ENCODE assay signal across 10 cellular contexts in the genomic region with DNA sequence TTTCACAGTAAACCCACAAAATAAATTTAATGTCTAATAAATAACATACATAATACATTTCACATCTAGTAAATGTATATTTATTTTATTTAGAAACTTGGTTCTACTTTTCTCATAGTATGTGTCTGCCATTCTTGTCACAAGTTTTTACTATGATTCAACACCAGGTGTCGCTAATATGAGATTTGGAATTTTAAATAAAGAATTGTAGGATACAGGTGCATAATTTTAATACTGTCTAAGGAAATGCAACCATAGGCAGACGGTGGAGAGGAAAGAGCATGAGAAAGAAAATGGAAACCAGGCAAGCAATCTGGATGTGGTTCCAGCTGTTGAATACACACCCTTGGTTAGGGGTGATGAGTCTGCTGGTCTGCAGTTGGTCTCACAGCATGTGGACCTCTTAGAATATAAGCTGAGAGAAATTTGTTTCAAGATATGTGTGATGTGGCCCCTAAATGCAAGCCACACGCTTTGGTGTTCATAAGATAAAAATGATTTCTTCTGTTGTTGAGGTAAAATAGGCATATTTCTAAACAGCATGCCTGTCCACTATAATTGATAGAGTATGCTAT.
DNase-seq lines count a peak whose midpoint lies in the region; ATAC-seq, FAIRE-seq and TF ChIP-seq lines count a peak whose summit lies in the region.
"Had no signal": no experiment of that assay in that cellular context is flagged by ENCODE, and none has a peak within 500 bp of the region (broad histone marks: within the 10 kb centered on the region; RNA-seq: fewer than 3 reads in every experiment).

No MANE protein-coding gene starts in this region.

- peak; percentile 4 for DNase-seq in NCI-H82 (lab: John Stamatoyannopoulos, UW)
- DNase-seq in NCI-H82 treated with DMSO at 0.1 percent for 48 hours (lab: John Stamatoyannopoulos, UW; ENCODE audit: unreplicated experiment): no peak
- DNase-seq in RCC 7860 (ENCODE audit: low spot score): no peak
- DNase-seq in fibroblast of peridontal ligament (ENCODE audit: extremely low read depth): peak; percentile 45
- no peak for DNase-seq in smooth muscle cell (lab: John Stamatoyannopoulos, UW; ENCODE audit: unreplicated experiment)
- DNase-seq in effector memory CD8-positive, alpha-beta T cell: no peak
- DNase-seq in stimulated activated CD4-positive, alpha-beta T cell treated with anti-CD3 and anti-CD28 coated beads, Interleukin-15, amount 100 ng/mL, for 24 hours: no peak
- DNase-seq: anterior cingulate cortex had no signal

- H3K27me3 Mint-ChIP-seq in effector memory CD8-positive, alpha-beta T cell: no peaks in the 10 kb centered on the region

- no peak overlapping the region for H3K27ac ChIP-seq in smooth muscle cell (ENCODE audit: low read depth)
- H3K27ac ChIP-seq: BLaER1 treated with 17β-estradiol and CSF1 and Interleukin-3, amounts not matched to agents 10 nM and 100 nM had no signal

- H3F3A ChIP-seq in smooth muscle cell (ENCODE audit: low read depth): no peaks in the 10 kb centered on the region

- peak; percentile 80 for FAIRE-seq in RCC 7860 (lab: Jason Lieb, UNC)

- no peaks in the 10 kb centered on the region for H3K4me1 Mint-ChIP-seq in effector memory CD8-positive, alpha-beta T cell (ENCODE audit: low read depth in 2 of 2)

- H3K4me3 ChIP-seq in smooth muscle cell: no peak overlapping the region
- H3K4me3 ChIP-seq: BLaER1 treated with 17β-estradiol and CSF1 and Interleukin-3, amounts not matched to agents 10 nM and 100 nM had no signal

- TF ChIP-seq CTCF in smooth muscle cell (IDR thresholded peaks at IDR 0.05; ENCODE audit: borderline replicate concordance, insufficient read depth, poor library complexity, severe bottlenecking): peak; percentile 49

- H3K4me2 ChIP-seq in smooth muscle cell: no peak overlapping the region
- H3K4me2 ChIP-seq: BLaER1 treated with 17β-estradiol and CSF1 and Interleukin-3, amounts not matched to agents 10 nM and 100 nM had no signal

- H3K9me3 Mint-ChIP-seq in effector memory CD8-positive, alpha-beta T cell: peaks cover 0 to 1% of the 10 kb centered on the region in 2 donors

- peaks cover 1% of the 10 kb centered on the region for H3K36me3 ChIP-seq in smooth muscle cell (ENCODE audit: low read depth)
- H3K36me3 ChIP-seq: BLaER1 treated with 17β-estradiol and CSF1 and Interleukin-3, amounts not matched to agents 10 nM and 100 nM had no signal

- no peak for ATAC-seq in effector memory CD8-positive, alpha-beta T cell (replicated peaks)
- ATAC-seq in HG03025 (IDR thresholded peaks at IDR 0.05; ENCODE audit: low FRiP score, unreplicated experiment): no peak

- H3K27ac Mint-ChIP-seq in effector memory CD8-positive, alpha-beta T cell: no peak overlapping the region

- H3K27me3 ChIP-seq in smooth muscle cell (ENCODE audit: low read depth): no peaks in the 10 kb centered on the region
- H3K27me3 ChIP-seq: BLaER1 treated with 17β-estradiol and CSF1 and Interleukin-3, amounts not matched to agents 10 nM and 100 nM had no signal

- no peaks in the 10 kb centered on the region for H3K4me1 ChIP-seq in smooth muscle cell (ENCODE audit: low read depth)
- H3K4me1 ChIP-seq: BLaER1 treated with 17β-estradiol and CSF1 and Interleukin-3, amounts not matched to agents 10 nM and 100 nM had no signal

- WGBS in smooth muscle cell (ENCODE audit: low lambda C conversion rate): 41% methylated on average over 3 of the region's 3 CpGs

- H3K9me3 ChIP-seq in smooth muscle cell (replicated peaks; ENCODE audit: low read depth): no peaks in the 10 kb centered on the region

- no peaks in the 10 kb centered on the region for H3K36me3 Mint-ChIP-seq in effector memory CD8-positive, alpha-beta T cell (ENCODE audit: insufficient read depth)

- no peaks in the 10 kb centered on the region for H4K20me1 ChIP-seq in smooth muscle cell (ENCODE audit: low read depth)
- H4K20me1 ChIP-seq: BLaER1 treated with 17β-estradiol and CSF1 and Interleukin-3, amounts not matched to agents 10 nM and 100 nM had no signal

- no peak overlapping the region for H2AFZ ChIP-seq in smooth muscle cell (ENCODE audit: low read depth)

- H3K79me2 ChIP-seq in smooth muscle cell (ENCODE audit: low read depth): no peaks in the 10 kb centered on the region

- H3K9ac ChIP-seq in smooth muscle cell (ENCODE audit: low read depth): no peak overlapping the region
- H3K9ac ChIP-seq: BLaER1 treated with 17β-estradiol and CSF1 and Interleukin-3, amounts not matched to agents 10 nM and 100 nM had no signal

- H3K4me3 Mint-ChIP-seq in effector memory CD8-positive, alpha-beta T cell: no peak overlapping the region

Comparison
In these comparisons a context has a peak if more than half of its experiments do, and no peak if none do; other contexts are left out.
1. DNase-seq: peak in NCI-H82 (single experiment) and fibroblast of peridontal ligament (single experiment); none in NCI-H82 treated with DMSO at 0.1 percent for 48 hours (single experiment), RCC 7860 (single experiment), smooth muscle cell (single experiment), effector memory CD8-positive, alpha-beta T cell (0 of 3) and stimulated activated CD4-positive, alpha-beta T cell treated with anti-CD3 and anti-CD28 coated beads, Interleukin-15, amount 100 ng/mL, for 24 hours (single experiment).